13 cellular contexts compared by ENCODE assay signal in the genomic region with DNA sequence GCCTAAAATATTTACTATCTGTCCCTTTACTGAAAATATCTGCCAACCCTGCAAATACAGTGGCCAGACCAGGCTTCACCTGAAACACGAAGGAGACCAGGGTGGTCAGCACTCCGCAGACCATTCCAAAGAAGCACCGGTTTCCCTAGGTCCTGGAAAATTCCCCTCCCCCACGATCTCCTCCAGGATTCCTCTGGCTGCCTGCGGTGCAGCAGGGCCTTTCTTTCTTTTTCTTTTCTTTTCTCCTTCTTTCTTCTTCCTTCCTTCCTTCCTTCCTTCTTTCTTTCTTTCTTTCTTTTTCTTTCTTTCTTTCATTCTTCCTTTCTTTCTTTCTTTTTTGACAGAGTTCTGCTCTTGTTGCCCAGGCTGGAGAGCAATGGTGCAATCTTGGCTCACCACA.
DNase-seq lines count a peak whose midpoint lies in the region; ATAC-seq and TF ChIP-seq lines count a peak whose summit lies in the region.
"Had no signal": no experiment of that assay in that cellular context is flagged by ENCODE, and none has a peak within 500 bp of the region (broad histone marks: within the 10 kb centered on the region; RNA-seq: fewer than 3 reads in every experiment).

No MANE protein-coding gene starts in this region.

- H3K18ac ChIP-seq in H9 (ENCODE audit: insufficient read length, low read depth, low read length), result no peak overlapping the region

- no peak overlapping the region for H2BK120ac ChIP-seq in H9 (ENCODE audit: low read depth, low read length, poor library complexity, severe bottlenecking)

- H3K4me1 ChIP-seq in H9 (ENCODE audit: insufficient read depth, low read length) (no peaks in the 10 kb centered on the region; the same call in 1 of the 2 replicates), liver (ENCODE audit: control insufficient read depth in 4 of 4, insufficient read depth in 4 of 4, low read length in 3 of 4) (peaks cover 0 to 17% (median 9%) of the 10 kb centered on the region in 4 donors), suprapubic skin (no peaks in the 10 kb centered on the region)

- POLR2A ChIA-PET in WTC11 (lab: Charles Lee), result no interaction called here

- no peaks in the 10 kb centered on the region for H3K9me3 ChIP-seq in H9 (ENCODE audit: control insufficient read depth, low read depth, low read length)
- H3K9me3 ChIP-seq in liver (ENCODE audit: control insufficient read depth in 4 of 4, low read length in 3 of 4), result no peaks in the 10 kb centered on the region
- no peaks in the 10 kb centered on the region for H3K9me3 ChIP-seq in suprapubic skin
- H3K9me3 ChIP-seq: A549, Caco-2 had no signal

- H4K91ac ChIP-seq in H9 (ENCODE audit: insufficient read length, low read depth, low read length), result no peak overlapping the region

- H3K9ac ChIP-seq in H9 (ENCODE audit: extremely low read depth, insufficient read length, low read length) (no peak overlapping the region), liver (ENCODE audit: low read depth in 1 of 2, low read length in 2 of 2) (no peak overlapping the region)

- no peak overlapping the region for H2BK12ac ChIP-seq in H9 (ENCODE audit: insufficient read length, low read depth, low read length)

- H3K23ac ChIP-seq in H9 (ENCODE audit: insufficient read length, low read depth, low read length), result no peak overlapping the region

- no peak overlapping the region for H2AK5ac ChIP-seq in H9 (ENCODE audit: insufficient read length, low read length)

- no peak overlapping the region for H3T11ph ChIP-seq in H9 (ENCODE audit: low read length)

- H3K4me3 Mint-ChIP-seq in H9 (no peak overlapping the region; a peak in 1 of 5 replicates), WTC11 (no peak overlapping the region)

- no peaks in the 10 kb centered on the region for H3K79me2 ChIP-seq in H9 (ENCODE audit: insufficient read depth, low read length)

- no peaks in the 10 kb centered on the region for H4K20me1 ChIP-seq in H9 (ENCODE audit: control insufficient read depth, insufficient read depth, insufficient read length)

- H3K9me3 Mint-ChIP-seq in H9, result peaks cover 2 to 3% of the 10 kb centered on the region in 2 experiments; a peak in 2 of 5 replicates
- peaks cover 4% of the 10 kb centered on the region for H3K9me3 Mint-ChIP-seq in WTC11

- TF ChIP-seq CTCF in H9 (conservative IDR thresholded peaks at IDR 0.05) (no peak), WTC11 (IDR thresholded peaks at IDR 0.05) (no peak), liver (IDR thresholded peaks at IDR 0.05; ENCODE audit: low read depth, low read length, missing input control) (no peak), suprapubic skin (IDR thresholded peaks at IDR 0.05) (no peak)

- peak; percentile 50; the same call in 1 of the 2 replicates for ATAC-seq in WTC11
- ATAC-seq: A549 had no signal

- H3K4ac ChIP-seq in H9 (ENCODE audit: low read depth, low read length), result no peak overlapping the region

- TF ChIP-seq POLR2A in suprapubic skin (IDR thresholded peaks at IDR 0.05), result no peak

- H2AFZ ChIP-seq in H9 (ENCODE audit: low read length), result peak overlapping the region; percentile 2

- CTCF ChIA-PET in WTC11 (lab: Charles Lee), result interaction anchor here (0.7 kb wide), 1 partner anchor 251 kb away, joined by 5 read pairs; no protein-coding TSS in a partner anchor

- no peak overlapping the region for H3K4me2 ChIP-seq in H9 (ENCODE audit: insufficient read depth, insufficient read length, low read length)
- H3K4me2 ChIP-seq: A549 had no signal

- no peak overlapping the region for H4K5ac ChIP-seq in H9 (ENCODE audit: insufficient read length, low read depth, low read length)

- H2BK15ac ChIP-seq in H9 (ENCODE audit: low read depth, low read length), result no peak overlapping the region

- H3K36me3 ChIP-seq in liver (ENCODE audit: control insufficient read depth in 4 of 4, insufficient read depth in 3 of 4, low read depth in 1 of 4, low read length in 3 of 4) (no peaks in the 10 kb centered on the region), suprapubic skin (no peaks in the 10 kb centered on the region)

- no peak overlapping the region for H2BK5ac ChIP-seq in H9 (ENCODE audit: insufficient read length, low read length)

- H3K27me3 ChIP-seq in H9 (ENCODE audit: insufficient read depth, low read length) (no peaks in the 10 kb centered on the region), liver (ENCODE audit: control insufficient read depth in 4 of 4, insufficient read depth in 4 of 4, low read length in 3 of 4) (no peaks in the 10 kb centered on the region), suprapubic skin (peaks cover 3% of the 10 kb centered on the region)

- H3K27ac Mint-ChIP-seq in H9, result peak overlapping the region in 1 of 3 experiments; percentile 89; a peak in 1 of 7 replicates
- H3K27ac Mint-ChIP-seq in WTC11, result peak overlapping the region; percentile 47; the same call in 1 of the 2 replicates

- no peaks in the 10 kb centered on the region; the same call in 1 of the 2 replicates for H3K27me3 Mint-ChIP-seq in H9 (ENCODE audit: low read depth)
- H3K27me3 Mint-ChIP-seq in WTC11 (ENCODE audit: low read depth), result peaks cover 2% of the 10 kb centered on the region; the same call in 1 of the 2 replicates

- H3K36me3 Mint-ChIP-seq in H9 (ENCODE audit: insufficient read depth in 1 of 3, low read depth in 3 of 3) (peaks cover 0 to 4% (median 0%) of the 10 kb centered on the region in 3 experiments; a peak in 3 of 7 replicates), WTC11 (no peaks in the 10 kb centered on the region)

- no peak overlapping the region for H3K4me3 ChIP-seq in liver (ENCODE audit: low read depth in 1 of 3, low read length in 3 of 3)
- no peak overlapping the region for H3K4me3 ChIP-seq in suprapubic skin
- H3K4me3 ChIP-seq: A549 had no signal

- H3K4me1 Mint-ChIP-seq in H9, result peaks cover 21% of the 10 kb centered on the region in 2 experiments
- peaks cover 21% of the 10 kb centered on the region for H3K4me1 Mint-ChIP-seq in WTC11

- no peak overlapping the region for H3K56ac ChIP-seq in H9 (ENCODE audit: insufficient read length, low read depth, low read length)

- H3K27ac ChIP-seq in H9 (ENCODE audit: insufficient read length, low read depth, low read length) (no peak overlapping the region), liver (ENCODE audit: low read depth in 1 of 2, low read length in 2 of 2) (peak overlapping the region; percentile 82 to 86), suprapubic skin (peak overlapping the region; percentile 29)
- H3K27ac ChIP-seq: A549 had no signal

- no peaks in the 10 kb centered on the region for H3K79me1 ChIP-seq in H9 (ENCODE audit: insufficient read depth, low read depth, low read length, poor library complexity, severe bottlenecking)

- no peak overlapping the region for H2BK20ac ChIP-seq in H9 (ENCODE audit: low read depth, low read length, poor library complexity, severe bottlenecking)

- no peak for TF ChIP-seq RAD21 in liver (IDR thresholded peaks at IDR 0.05)

- WGBS in H9 (ENCODE audit: extremely low coverage, insufficient read length, low lambda C conversion rate), result no CpG with 5 or more reads among the region's 5 CpGs
- WGBS in liver, result 24% methylated on average over 5 of the region's 5 CpGs
- WGBS in suprapubic skin, result 60% methylated on average over 5 of the region's 5 CpGs

- peak; percentile 24 for DNase-seq in H9
- no peak for DNase-seq in WTC11 (ENCODE audit: low spot score)
- DNase-seq in suprapubic skin (ENCODE audit: low spot score in 2 of 2), result no peak
- no peak for DNase-seq in stimulated activated naive CD4-positive, alpha-beta T cell (lab: John Stamatoyannopoulos, UW)
- DNase-seq in stimulated activated CD4-positive, alpha-beta T cell treated with anti-CD3 and anti-CD28 coated beads, Interleukin-2, amount 100 ng/mL, for 24 hours, result no peak
- DNase-seq in DMS79 treated with DMSO at 0.1 percent for 48 hours (lab: John Stamatoyannopoulos, UW), result no peak
- DNase-seq: AML-193, Caco-2, NCI-H1417, NCI-H510A treated with DMSO at 0.1 percent for 48 hours, SHP77 treated with DMSO at 0.1 percent for 48 hours had no signal

- no peaks in the 10 kb centered on the region for H3K23me2 ChIP-seq in H9 (ENCODE audit: insufficient read length, low read depth, low read length, poor library complexity, severe bottlenecking)

- no peak overlapping the region for H3K14ac ChIP-seq in H9 (ENCODE audit: insufficient read depth, low read length)

- no peak overlapping the region for H4K8ac ChIP-seq in H9 (replicated peaks; ENCODE audit: insufficient read length, low read depth, low read length)

- TF ChIP-seq EP300 in suprapubic skin (IDR thresholded peaks at IDR 0.05), result no peak

TF ChIP-seq in WTC11, 78 proteins besides CTCF, POLR2A, EP300 and RAD21:
- TF ChIP-seq, protein P1, sequence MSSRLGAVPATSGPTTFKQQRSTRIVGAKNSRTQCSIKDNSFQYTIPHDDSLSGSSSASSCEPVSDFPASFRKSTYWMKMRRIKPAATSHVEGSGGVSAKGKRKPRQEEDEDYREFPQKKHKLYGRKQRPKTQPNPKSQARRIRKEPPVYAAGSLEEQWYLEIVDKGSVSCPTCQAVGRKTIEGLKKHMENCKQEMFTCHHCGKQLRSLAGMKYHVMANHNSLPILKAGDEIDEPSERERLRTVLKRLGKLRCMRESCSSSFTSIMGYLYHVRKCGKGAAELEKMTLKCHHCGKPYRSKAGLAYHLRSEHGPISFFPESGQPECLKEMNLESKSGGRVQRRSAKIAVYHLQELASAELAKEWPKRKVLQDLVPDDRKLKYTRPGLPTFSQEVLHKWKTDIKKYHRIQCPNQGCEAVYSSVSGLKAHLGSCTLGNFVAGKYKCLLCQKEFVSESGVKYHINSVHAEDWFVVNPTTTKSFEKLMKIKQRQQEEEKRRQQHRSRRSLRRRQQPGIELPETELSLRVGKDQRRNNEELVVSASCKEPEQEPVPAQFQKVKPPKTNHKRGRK (CRISPR knock-in tag; IDR thresholded peaks at IDR 0.05; ENCODE audit: borderline replicate concordance), result peak; percentile 97
- TF ChIP-seq KAT7 (CRISPR knock-in tag; IDR thresholded peaks at IDR 0.05; ENCODE audit: borderline replicate concordance), result no peak

TF ChIP-seq in liver, 16 proteins besides CTCF, POLR2A, EP300 and RAD21:
- TF ChIP-seq RXRA (IDR thresholded peaks at IDR 0.05) (no peak), SP1 (IDR thresholded peaks at IDR 0.05) (peak; percentile 43)
